In genomic region chr1:15371610-15372539, GRCh38 we compare ENCODE assay signal across 20 cellular contexts. TPM values are rescaled to one million over a fixed set of nuclear protein-coding genes. Genes with fewer than 3 reads are reported as not detected.
A peak's percentile ranks its signal among the peaks of the same experiment; 100 is the strongest.
DNase-seq lines count a peak whose midpoint lies in the region; ATAC-seq, FAIRE-seq and TF ChIP-seq lines count a peak whose summit lies in the region.
"Had no signal": no experiment of that assay in that cellular context is flagged by ENCODE, and none has a peak within 500 bp of the region (broad histone marks: within the 10 kb centered on the region; RNA-seq: fewer than 3 reads in every experiment).

No MANE protein-coding gene starts in this region.

- intact Hi-C loops in IMR-90 (cut with micrococcal nuclease): no loop called here
- intact Hi-C loops in HepG2 (cut with micrococcal nuclease; ENCODE audit: unreplicated experiment): loop anchor here (5.0 kb wide), 1 partner anchor 35 kb away; the partner anchor contains the start of gene EFHD2

- ATAC-seq in IMR-90 (ENCODE audit: low read depth) (peak; percentile 40; the same call in 1 of the 2 replicates), HepG2 (peak; percentile 66), HG02623 (IDR thresholded peaks at IDR 0.05; ENCODE audit: unreplicated experiment) (no peak)

- H4K8ac ChIP-seq in IMR-90 (ENCODE audit: low read depth in 2 of 2, low read length in 2 of 2): no peak overlapping the region

- H2AFZ ChIP-seq in IMR-90 (replicated peaks; ENCODE audit: low read length, poor library complexity) (peak overlapping the region; percentile 57), HepG2 (ENCODE audit: low read length) (no peak overlapping the region)

- H3K36me3 ChIP-seq in IMR-90 (ENCODE audit: control insufficient read depth, insufficient read depth, low read length) (no peaks in the 10 kb centered on the region), HepG2 (replicated peaks in 1 of 2; ENCODE audit: control insufficient read depth in 1 of 2, insufficient read depth in 2 of 2, low read length in 2 of 2) (no peaks in the 10 kb centered on the region), small intestine (ENCODE audit: control insufficient read depth in 2 of 2, insufficient read depth in 2 of 2, low read length in 2 of 2) (no peaks in the 10 kb centered on the region)
- H3K36me3 ChIP-seq: SJSA1 had no signal

- TF ChIP-seq EP300 in HepG2 (IDR thresholded peaks at IDR 0.05; ENCODE audit: low read depth in 2 of 2, low read length in 2 of 2): peak in 1 of 2 experiments; percentile 34; a peak in 1 of 4 replicates
- TF ChIP-seq EP300 in HepG2 (CRISPR knock-in tag; IDR thresholded peaks at IDR 0.05; ENCODE audit: borderline replicate concordance): no peak

- no peak overlapping the region; the same call in 1 of the 2 replicates for H3K4me2 ChIP-seq in IMR-90 (ENCODE audit: low read depth, low read length)
- peak overlapping the region; percentile 65 for H3K4me2 ChIP-seq in HepG2 (ENCODE audit: low read depth, low read length)

- H3K9me1 ChIP-seq in IMR-90 (ENCODE audit: insufficient read depth, low read length): no peaks in the 10 kb centered on the region

- CTCF ChIA-PET in IMR-90 (lab: Yijun Ruan, JAX): no interaction called here
- CTCF ChIA-PET in HepG2 (lab: Yijun Ruan, JAX; ENCODE audit: low intra/inter-chr PET ratio, low total read pairs): no interaction called here

- H3K4me1 ChIP-seq in IMR-90 (ENCODE audit: control insufficient read depth, insufficient read depth, low read length): peaks cover 8% of the 10 kb centered on the region; the same call in 1 of the 2 replicates
- H3K4me1 ChIP-seq in HepG2 (ENCODE audit: insufficient read depth, low read length): peaks cover 60% of the 10 kb centered on the region
- peaks cover 6 to 7% of the 10 kb centered on the region in 2 donors for H3K4me1 ChIP-seq in small intestine (ENCODE audit: control insufficient read depth in 2 of 2, insufficient read depth in 1 of 2, low read depth in 1 of 2, low read length in 1 of 2)

- dilution Hi-C loops in IMR-90 (cut with HindIII; ENCODE audit: low sequenced_read_pairs, unreplicated experiment): no loop called here

- peak overlapping the region; percentile 20; the same call in 1 of the 2 replicates for H3K4ac ChIP-seq in IMR-90 (ENCODE audit: low read depth, low read length)

- H4K5ac ChIP-seq in IMR-90 (ENCODE audit: low read depth, low read length): no peak overlapping the region; the same call in 1 of the 2 replicates

- peak overlapping the region; percentile 29 for H2AK9ac ChIP-seq in IMR-90 (replicated peaks; ENCODE audit: low read depth, low read length, poor library complexity)

- H3K18ac ChIP-seq in IMR-90 (ENCODE audit: low read depth, low read length): no peak overlapping the region; the same call in 1 of the 2 replicates

- no peak for DNase-seq in IMR-90
- DNase-seq in caudate nucleus (lab: John Stamatoyannopoulos, UW): no peak
- peak; percentile 54 for DNase-seq in HepG2 (ENCODE audit: low spot score)
- no peak for DNase-seq in small intestine
- no peak for DNase-seq in mesenteric fat pad (ENCODE audit: low spot score)
- DNase-seq in germinal center (ENCODE audit: low spot score): no peak
- DNase-seq: activated CD4-positive, alpha-beta T cell treated with anti-CD3 and anti-CD28 coated beads for 4 hours; activated CD8-positive, alpha-beta memory T cell treated with anti-CD3 and anti-CD28 coated beads, Interleukin-2, amount 50 U/mL, for 48 hours; activated gamma-delta T cell treated with Interleukin-2 at 50 U/mL for 16 hours; DMS 273 treated with DMSO at 0.1 percent for 48 hours; GF-D8; KBM-7; midbrain; NCI-H748 treated with DMSO at 0.1 percent for 48 hours; OCI-M1; T-helper 9 cell had no signal

- no peak overlapping the region for H2BK20ac ChIP-seq in IMR-90 (ENCODE audit: low read depth, low read length)

- no peak overlapping the region for H2BK15ac ChIP-seq in IMR-90 (ENCODE audit: low read depth, low read length)

- H4K91ac ChIP-seq in IMR-90 (ENCODE audit: insufficient read depth, low read depth, low read length): no peak overlapping the region

- TF ChIP-seq CTCF in IMR-90 (conservative IDR thresholded peaks at IDR 0.05; ENCODE audit: low read depth, low read length): no peak
- peak; percentile 2; the same call in 1 of the 2 replicates for TF ChIP-seq CTCF in HepG2 (CRISPR knock-in tag; IDR thresholded peaks at IDR 0.05)

- no peaks in the 10 kb centered on the region for H3K9me3 ChIP-seq in IMR-90 (ENCODE audit: control insufficient read depth, insufficient read depth, low read length)
- no peaks in the 10 kb centered on the region for H3K9me3 ChIP-seq in HepG2 (ENCODE audit: low read length)
- no peaks in the 10 kb centered on the region for H3K9me3 ChIP-seq in small intestine (ENCODE audit: control insufficient read depth, low read depth)
- H3K9me3 ChIP-seq: SJSA1 had no signal

- H3K56ac ChIP-seq in IMR-90 (ENCODE audit: extremely low read depth, insufficient read depth, low read length): no peak overlapping the region

- no peak overlapping the region for H3K14ac ChIP-seq in IMR-90 (replicated peaks; ENCODE audit: low read depth, low read length)

- POLR2A ChIA-PET in IMR-90 (lab: Charles Lee; ENCODE audit: unreplicated experiment) (no interaction called here), HepG2 (lab: Yijun Ruan, JAX) (no interaction called here)

- H2BK5ac ChIP-seq in IMR-90 (ENCODE audit: low read depth, low read length, poor library complexity, severe bottlenecking): no peak overlapping the region

- 57% methylated on average over 12 of the region's 21 CpGs; no CpG with 5 or more reads in 1 of the 2 experiments for WGBS in IMR-90 (ENCODE audit: extremely low coverage in 2 of 2, insufficient read length in 1 of 2), 2 experiments
- 8% methylated on average over 10 of the region's 21 CpGs for WGBS in HepG2 (ENCODE audit: low lambda C conversion rate)
- 36 to 53% (median 45%) methylated on average over 21 of the region's 21 CpGs for WGBS in small intestine, 3 donors

- H4K20me1 ChIP-seq in IMR-90 (ENCODE audit: insufficient read depth, low read length) (no peaks in the 10 kb centered on the region), HepG2 (ENCODE audit: insufficient read depth, low read length) (no peaks in the 10 kb centered on the region)

- H3K27me3 ChIP-seq in IMR-90 (ENCODE audit: control insufficient read depth, insufficient read depth, low read length): no peaks in the 10 kb centered on the region
- peaks cover 0 to under 1% of the 10 kb centered on the region in 2 experiments; a peak in 1 of 5 replicates for H3K27me3 ChIP-seq in HepG2 (ENCODE audit: control insufficient read depth in 1 of 2, insufficient read depth in 2 of 2, low read length in 2 of 2)
- H3K27me3 ChIP-seq in small intestine (ENCODE audit: control insufficient read depth in 2 of 2, insufficient read depth in 2 of 2, low read length in 2 of 2): no peaks in the 10 kb centered on the region
- H3K27me3 ChIP-seq: SJSA1 had no signal

- no peaks in the 10 kb centered on the region for H3K79me2 ChIP-seq in HepG2 (ENCODE audit: insufficient read depth, low read length)

- H2AK5ac ChIP-seq in IMR-90 (ENCODE audit: low read depth, low read length): 0 out of 2 replicates have a peak overlapping the region, but pooled peaks have one; percentile 24

- H3K23ac ChIP-seq in IMR-90 (ENCODE audit: low read depth, low read length): no peak overlapping the region

- H3K79me1 ChIP-seq in IMR-90 (ENCODE audit: low read depth in 1 of 2, low read length in 2 of 2): no peaks in the 10 kb centered on the region

- FAIRE-seq in HepG2 (lab: Jason Lieb, UNC): no peak
- FAIRE-seq in small intestine (lab: Jason Lieb, UNC): no peak
- FAIRE-seq: astrocyte, GM12892 had no signal

- no peak overlapping the region for H3K27ac ChIP-seq in IMR-90 (ENCODE audit: insufficient read depth, low read length)
- peak overlapping the region; percentile 40 for H3K27ac ChIP-seq in caudate nucleus (ENCODE audit: low read depth, low read length)
- peak overlapping the region; percentile 65 for H3K27ac ChIP-seq in HepG2 (ENCODE audit: extremely low read length, insufficient read depth, low read length)
- H3K27ac ChIP-seq in small intestine (ENCODE audit: low read depth in 1 of 2, low read length in 1 of 2): peak overlapping the region; percentile 2 to 15
- H3K27ac ChIP-seq: SJSA1 had no signal

- no peak for TF ChIP-seq RAD21 in IMR-90 (IDR thresholded peaks at IDR 0.05; ENCODE audit: low read length)
- no peak for TF ChIP-seq RAD21 in HepG2 (CRISPR knock-in tag; IDR thresholded peaks at IDR 0.05)

- TF ChIP-seq POLR2A in IMR-90 (IDR thresholded peaks at IDR 0.05; ENCODE audit: low read depth, low read length): no peak
- no peak for TF ChIP-seq POLR2A in HepG2 (IDR thresholded peaks at IDR 0.05; ENCODE audit: insufficient read depth in 1 of 2, low read depth in 2 of 2, low read length in 2 of 2)

- BruUV-seq in IMR-90 (replicated peaks; lab: Mats Ljungman, UMichigan): no TSS peak
- no TSS peak for BruUV-seq in HepG2 (replicated peaks; lab: Mats Ljungman, UMichigan)

- in situ Hi-C loops in IMR-90 (cut with MboI; ENCODE audit: low sequenced_read_pairs) (no loop called here), HepG2 (cut with HindIII; ENCODE audit: extremely low pct_ligation_motif_present, low pct_unique_long_range_greater_than_20kb) (no loop called here)

- no peak overlapping the region for H2BK120ac ChIP-seq in IMR-90 (ENCODE audit: low read depth, low read length)

- H3K4me3 ChIP-seq in IMR-90 (ENCODE audit: insufficient read depth, low read depth, low read length) (no peak overlapping the region), HepG2 (replicated peaks in 1 of 3; ENCODE audit: insufficient read depth in 1 of 3, low read depth in 2 of 3, low read length in 3 of 3) (peak overlapping the region in 2 of 3 experiments; percentile 20 to 45; a peak in 3 of 6 replicates), small intestine (ENCODE audit: low read depth in 1 of 2, low read length in 2 of 2) (no peak overlapping the region)
- H3K4me3 ChIP-seq: SJSA1 had no signal

- H3K9ac ChIP-seq in IMR-90 (ENCODE audit: low read depth, low read length): no peak overlapping the region
- peak overlapping the region; percentile 25 for H3K9ac ChIP-seq in HepG2 (ENCODE audit: insufficient read depth, low read depth, low read length)

RNA-seq across cellular contexts. Expression of gene EFHD2, which starts 37.8 kb away (rescaled TPM):
- total RNA-seq in IMR-90 (2012; rRNA removed) (22.6 and 23.1 TPM in 2 replicates), HepG2 (2016; rRNA removed; fragmentation: Illumina TruSeq; extraction: Trizol) (9.9 and 12.7 TPM in 2 replicates), mesenteric fat pad (52.4 TPM)
- polyA plus RNA-seq in IMR-90 (2012; rRNA removed) (58.9 and 72.7 TPM in 2 replicates), HepG2 (2011; rRNA removed) (9.4 and 10.9 TPM in 2 replicates), small intestine (100 to 1,000 TPM; 147 to 149 (median 149) TPM)
- 59.0 and 96.1 TPM in 2 replicates for polyA plus RNA-seq in IMR-90 (2012; cell fraction: cytosol; rRNA removed)
- polyA plus RNA-seq in IMR-90 (2012; cell fraction: nucleus; rRNA removed; ENCODE audit: low replicate concordance): 77.3 and 108 TPM in 2 replicates
- 3.5 and 3.8 TPM in 2 replicates for total RNA-seq in HepG2 (2016; cell fraction: cytosol; rRNA removed; fragmentation: Illumina TruSeq; extraction: Trizol; ENCODE audit: low read depth)
- total RNA-seq in HepG2 (2016; cell fraction: insoluble cytoplasmic fraction; rRNA removed; fragmentation: Illumina TruSeq; extraction: Trizol): 10.0 and 12.8 TPM in 2 replicates
- 10.3 and 10.6 TPM in 2 replicates for total RNA-seq in HepG2 (2016; cell fraction: membrane; rRNA removed; fragmentation: Illumina TruSeq; extraction: Trizol)
- total RNA-seq in HepG2 (2016; cell fraction: nucleus; rRNA removed; fragmentation: Illumina TruSeq; extraction: Trizol): 5.1 and 5.7 TPM in 2 replicates
- 9.0 and 11.9 TPM in 2 replicates for polyA plus RNA-seq in HepG2 (2011; cell fraction: cytosol; rRNA removed)
- polyA plus RNA-seq in HepG2 (2011; cell fraction: nucleus; rRNA removed): 16.4 and 20.1 TPM in 2 replicates
- 13.1 and 13.3 TPM in 2 replicates for polyA plus RNA-seq in HepG2 (2012)
- 5.6 and 6.2 TPM in 2 replicates for polyA plus RNA-seq in HepG2 (2016; cell fraction: cytosol; fragmentation: Illumina TruSeq; extraction: Trizol; ENCODE audit: low read depth)
- polyA plus RNA-seq in HepG2 (2016; cell fraction: insoluble cytoplasmic fraction; fragmentation: Illumina TruSeq; extraction: Trizol; ENCODE audit: low read depth): 16.6 and 21.1 TPM in 2 replicates
- polyA plus RNA-seq in HepG2 (2016; cell fraction: membrane; fragmentation: Illumina TruSeq; extraction: Trizol; ENCODE audit: low read depth): 11.7 and 12.3 TPM in 2 replicates
- 13.8 and 16.7 TPM in 2 replicates for polyA plus RNA-seq in HepG2 (2016; cell fraction: nucleus; fragmentation: Illumina TruSeq; extraction: Trizol; ENCODE audit: insufficient read depth, low read depth)
- 7.2 and 33.1 TPM in 2 replicates for polyA minus RNA-seq in HepG2 (2011; rRNA and poly(A)+ RNA removed; ENCODE audit: low replicate concordance)
- polyA minus RNA-seq in HepG2 (2011; cell fraction: cytosol; rRNA and poly(A)+ RNA removed): 5.6 and 6.2 TPM in 2 replicates
- polyA minus RNA-seq in HepG2 (2011; cell fraction: nucleus; rRNA and poly(A)+ RNA removed): 2.6 and 3.4 TPM in 2 replicates

Comparison
In these comparisons a context has a peak if more than half of its experiments do, and no peak if none do; other contexts are left out.
1. H3K4me3 ChIP-seq: peak in HepG2 (2 of 3); none in IMR-90 (single experiment) and small intestine (0 of 2).